8 cellular contexts compared by ENCODE assay signal in the genomic region with DNA sequence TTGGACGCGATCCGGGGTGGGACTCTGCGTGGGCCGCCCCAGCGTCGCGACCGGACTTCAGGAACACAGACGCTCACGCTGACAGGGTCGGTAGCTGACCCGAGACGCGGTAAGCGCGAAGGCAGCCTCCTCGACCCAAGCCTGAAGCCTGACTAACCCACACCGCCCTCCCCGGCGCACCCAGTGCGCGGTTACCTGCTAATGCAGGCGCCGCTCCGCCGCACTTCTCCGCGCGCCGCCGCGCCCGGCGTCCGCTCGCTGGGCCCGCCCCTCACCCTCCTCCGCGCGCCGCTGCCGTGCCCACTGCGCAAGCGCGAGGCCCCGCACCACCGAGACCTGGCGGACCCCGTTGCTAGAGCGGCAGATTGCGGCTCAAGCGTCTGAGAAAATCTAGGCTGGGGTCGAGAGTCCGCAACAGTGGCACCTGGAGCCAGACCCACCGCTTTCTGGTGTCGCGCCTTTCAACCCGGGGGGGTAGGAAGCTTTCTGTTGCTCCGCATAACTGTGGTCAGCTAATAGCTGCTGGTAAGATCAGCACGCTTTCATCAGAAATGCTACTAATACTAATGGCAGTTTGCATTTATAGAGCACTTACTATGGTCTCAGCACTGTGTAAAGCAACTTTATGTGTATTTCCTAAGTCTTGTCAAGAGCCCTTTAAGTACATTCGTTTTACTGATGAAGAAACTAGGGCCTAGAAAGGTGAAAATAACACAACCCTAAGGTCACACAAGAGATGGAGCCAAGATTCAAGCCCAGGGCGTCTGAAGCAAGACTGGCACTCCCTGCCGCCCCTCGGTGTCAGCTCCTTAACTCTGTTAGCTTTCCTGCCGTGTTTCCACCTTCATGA. TPM values are rescaled to one million over a fixed set of nuclear protein-coding genes. Genes with fewer than 3 reads are reported as not detected.
A peak's percentile ranks its signal among the peaks of the same experiment; 100 is the strongest.
DNase-seq lines count a peak whose midpoint lies in the region; ATAC-seq lines count a peak whose summit lies in the region.

A gene with protein sequence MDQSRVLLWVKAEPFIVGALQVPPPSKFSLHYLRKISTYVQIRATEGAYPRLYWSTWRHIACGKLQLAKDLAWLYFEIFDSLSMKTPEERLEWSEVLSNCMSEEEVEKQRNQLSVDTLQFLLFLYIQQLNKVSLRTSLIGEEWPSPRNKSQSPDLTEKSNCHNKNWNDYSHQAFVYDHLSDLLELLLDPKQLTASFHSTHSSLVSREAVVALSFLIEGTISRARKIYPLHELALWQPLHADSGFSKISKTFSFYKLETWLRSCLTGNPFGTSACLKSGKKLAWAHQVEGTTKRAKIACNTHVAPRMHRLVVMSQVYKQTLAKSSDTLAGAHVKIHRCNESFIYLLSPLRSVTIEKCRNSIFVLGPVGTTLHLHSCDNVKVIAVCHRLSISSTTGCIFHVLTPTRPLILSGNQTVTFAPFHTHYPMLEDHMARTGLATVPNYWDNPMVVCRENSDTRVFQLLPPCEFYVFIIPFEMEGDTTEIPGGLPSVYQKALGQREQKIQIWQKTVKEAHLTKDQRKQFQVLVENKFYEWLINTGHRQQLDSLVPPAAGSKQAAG (minus strand): TSS at position 268 of the 850 bp plus-strand sequence. CDS start 3,010 bp downstream, outside the sequence.

- H3K4me3 ChIP-seq in HUES48 (ENCODE audit: low read depth, low read length) (peak within 1 kb of the TSS; percentile 89), NT2/D1 (ENCODE audit: insufficient read length, low read depth) (peak within 1 kb of the TSS; percentile 88), mesodermal cell (ENCODE audit: extremely low read depth, insufficient read depth, low read length, poor library complexity, severe bottlenecking) (peak within 1 kb of the TSS; percentile 88)

- H3K9ac ChIP-seq in HUES48 (ENCODE audit: low read depth, low read length) (peak within 1 kb of the TSS; percentile 76), NT2/D1 (ENCODE audit: insufficient read length, low read depth) (peak within 1 kb of the TSS; percentile 96)

- H3K4me1 ChIP-seq in HUES48 (ENCODE audit: control insufficient read depth, insufficient read depth, low read length) (peaks cover 11% of the 10 kb centered on the region), NT2/D1 (ENCODE audit: insufficient read depth, insufficient read length) (no peaks in the 10 kb centered on the region), mesodermal cell (ENCODE audit: control insufficient read depth, insufficient read depth, low read length, poor library complexity, severe bottlenecking) (peaks cover 11% of the 10 kb centered on the region)

- peak; percentile 95 for DNase-seq in Caki2 (ENCODE audit: low read depth)
- peak; percentile 88 for DNase-seq in NT2/D1 (ENCODE audit: low read depth, low spot score)
- DNase-seq in activated CD8-positive, alpha-beta memory T cell treated with anti-CD3 and anti-CD28 coated beads, Interleukin-2, amount 50 U/mL, for 4 hours, result peak; percentile 94
- peak; percentile 95 for DNase-seq in stimulated activated CD8-positive, alpha-beta memory T cell treated with anti-CD3 and anti-CD28 coated beads, Interleukin-15, amount 100 ng/mL, for 24 hours (ENCODE audit: low read depth)

- WGBS in mesodermal cell (ENCODE audit: insufficient coverage in 2 of 2), 2 experiments, result 1 to 2% methylated on average over 57 to 63 of the region's 66 CpGs

- ATAC-seq in GM21390 (IDR thresholded peaks at IDR 0.05; ENCODE audit: unreplicated experiment), result peak; percentile 35

- no peaks in the 10 kb centered on the region for H3K9me3 ChIP-seq in HUES48 (ENCODE audit: control insufficient read depth, insufficient read depth, low read length)
- H3K9me3 ChIP-seq in NT2/D1 (ENCODE audit: insufficient read depth, low read length), result no peaks in the 10 kb centered on the region
- no peaks in the 10 kb centered on the region for H3K9me3 ChIP-seq in mesodermal cell (ENCODE audit: control insufficient read depth, low read length)

- in situ Hi-C loops in Caki2 (cut with HindIII; ENCODE audit: low pct_unique_long_range_greater_than_20kb, low sequenced_read_pairs), result no loop called here
- in situ Hi-C loops in endometrial microvascular endothelial cells (cut with HindIII; ENCODE audit: inconsistent ontology term, low pct_unique_long_range_greater_than_20kb, low sequenced_read_pairs), result no loop called here

- no peaks in the 10 kb centered on the region for H3K27me3 ChIP-seq in HUES48 (ENCODE audit: control insufficient read depth, insufficient read depth, low read length)
- no peaks in the 10 kb centered on the region for H3K27me3 ChIP-seq in NT2/D1 (ENCODE audit: insufficient read depth, insufficient read length)

- H3K27ac ChIP-seq in HUES48 (ENCODE audit: low read depth, low read length) (peak within 1 kb of the TSS; percentile 90), mesodermal cell (ENCODE audit: low read depth, low read length, severe bottlenecking) (peak within 1 kb of the TSS; percentile 41)

- peaks cover 13% of the 10 kb centered on the region for H3K36me3 ChIP-seq in HUES48 (ENCODE audit: control insufficient read depth, insufficient read depth, low read length)
- peaks cover 18% of the 10 kb centered on the region for H3K36me3 ChIP-seq in NT2/D1 (ENCODE audit: insufficient read depth, insufficient read length, low read length)
- peaks cover 21% of the 10 kb centered on the region for H3K36me3 ChIP-seq in mesodermal cell (ENCODE audit: control insufficient read depth, insufficient read depth, low read length)

RNA-seq across cellular contexts. Expression of the gene that starts here (rescaled TPM):
- total RNA-seq in Caki2 (2014; rRNA removed; shearing (Covaris generic); ENCODE audit: low replicate concordance), result 13.4 and 18.3 TPM in 2 replicates
- total RNA-seq in endometrial microvascular endothelial cells (ENCODE audit: inconsistent ontology term), result 21.6 TPM
- 14.6 TPM for polyA plus RNA-seq in mesodermal cell (2013, experiment 1 of 2)
- 13.8 TPM for polyA plus RNA-seq in mesodermal cell (2013, experiment 2 of 2)

Comparison
In these comparisons a context has a peak if more than half of its experiments do, and no peak if none do; other contexts are left out.
1. Peak in every context shown above with its lines: DNase-seq, ATAC-seq, H3K4me3 ChIP-seq and H3K27ac ChIP-seq.